17 cellular contexts compared by ENCODE assay signal in genomic region chr1:4215391-4215790, GRCh38.
A peak's percentile ranks its signal among the peaks of the same experiment; 100 is the strongest.
DNase-seq lines count a peak whose midpoint lies in the region; ATAC-seq and TF ChIP-seq lines count a peak whose summit lies in the region.
"Had no signal": no experiment of that assay in that cellular context is flagged by ENCODE, and none has a peak within 500 bp of the region (broad histone marks: within the 10 kb centered on the region; RNA-seq: fewer than 3 reads in every experiment).

No MANE protein-coding gene starts in this region.

- WGBS in gastroesophageal sphincter (ENCODE audit: low coverage in 1 of 2), 2 donors = 57 to 80% methylated on average over 1 to 3 of the region's 11 CpGs

- H3K27ac Mint-ChIP-seq in activated CD8-positive, alpha-beta memory T cell treated with anti-CD3 and anti-CD28 coated beads, Interleukin-2, amount 10 ng/mL, durations not matched to agents 7 days and 5 days = no peak overlapping the region
- no peak overlapping the region for H3K27ac Mint-ChIP-seq in osteocyte (ENCODE audit: unreplicated experiment)
- H3K27ac Mint-ChIP-seq: B cell; CD8-positive, alpha-beta T cell had no signal

- H3K27me3 Mint-ChIP-seq in activated CD8-positive, alpha-beta memory T cell treated with anti-CD3 and anti-CD28 coated beads, Interleukin-2, amount 10 ng/mL, durations not matched to agents 7 days and 5 days = no peaks in the 10 kb centered on the region
- no peaks in the 10 kb centered on the region for H3K27me3 Mint-ChIP-seq in osteocyte (ENCODE audit: unreplicated experiment)

- H3K36me3 Mint-ChIP-seq in activated CD8-positive, alpha-beta memory T cell treated with anti-CD3 and anti-CD28 coated beads, Interleukin-2, amount 10 ng/mL, durations not matched to agents 7 days and 5 days = no peaks in the 10 kb centered on the region
- no peaks in the 10 kb centered on the region for H3K36me3 Mint-ChIP-seq in osteocyte (ENCODE audit: unreplicated experiment)
- H3K36me3 Mint-ChIP-seq: CD8-positive, alpha-beta T cell had no signal

- peaks cover 0 to 11% (median 0%) of the 10 kb centered on the region in 3 donors for H3K9me3 ChIP-seq in gastroesophageal sphincter
- H3K9me3 ChIP-seq: Caco-2, HAP-1 had no signal

- in situ Hi-C loops in ACHN (cut with HindIII; ENCODE audit: low pct_ligation_motif_present, low pct_unique_long_range_greater_than_20kb, low sequenced_read_pairs) = no loop called here

- no peak for TF ChIP-seq CTCF in osteocyte (IDR thresholded peaks at IDR 0.05)
- no peak for TF ChIP-seq CTCF in gastroesophageal sphincter (IDR thresholded peaks at IDR 0.05)

- CTCF ChIA-PET in activated CD8-positive, alpha-beta memory T cell treated with anti-CD3 and anti-CD28 coated beads, Interleukin-2, amount 10 ng/mL, durations not matched to agents 7 days and 5 days (lab: Charles Lee) = no interaction called here

- DNase-seq in activated CD8-positive, alpha-beta memory T cell treated with anti-CD3 and anti-CD28 coated beads, Interleukin-2, amount 10 ng/mL, durations not matched to agents 7 days and 5 days = peak; percentile 9
- no peak for DNase-seq in activated CD8-positive, alpha-beta memory T cell treated with anti-CD3 and anti-CD28 coated beads, Interleukin-2, amount 50 U/mL, for 48 hours
- DNase-seq in mesenteric fat pad (ENCODE audit: low spot score) (peak; percentile 67), osteocyte (ENCODE audit: extremely low spot score, unreplicated experiment) (peak; percentile 77), ACHN (no peak)
- DNase-seq: 8988T; Caco-2; CD4-positive, CD25-positive, alpha-beta regulatory T cell; CD8-positive, alpha-beta T cell; DMS153; DND-41; GOT3 had no signal

- no peak for ATAC-seq in activated CD8-positive, alpha-beta memory T cell treated with anti-CD3 and anti-CD28 coated beads, Interleukin-2, amount 10 ng/mL, durations not matched to agents 7 days and 5 days
- no peak for ATAC-seq in gastroesophageal sphincter
- ATAC-seq: CD8-positive, alpha-beta T cell had no signal

- no peaks in the 10 kb centered on the region for H3K36me3 ChIP-seq in gastroesophageal sphincter
- H3K36me3 ChIP-seq: BLaER1, HAP-1 had no signal

- H3K4me3 ChIP-seq in gastroesophageal sphincter = no peak overlapping the region
- H3K4me3 ChIP-seq: BLaER1, HAP-1 had no signal

- peaks cover 82% of the 10 kb centered on the region for H3K27me3 ChIP-seq in gastroesophageal sphincter
- H3K27me3 ChIP-seq: BLaER1 had no signal

- H3K27ac ChIP-seq in gastroesophageal sphincter = no peak overlapping the region
- H3K27ac ChIP-seq: BLaER1, C4-2B had no signal

- H3K9me3 Mint-ChIP-seq in activated CD8-positive, alpha-beta memory T cell treated with anti-CD3 and anti-CD28 coated beads, Interleukin-2, amount 10 ng/mL, durations not matched to agents 7 days and 5 days (ENCODE audit: low read depth) = no peaks in the 10 kb centered on the region
- H3K9me3 Mint-ChIP-seq in osteocyte (ENCODE audit: unreplicated experiment) = peaks cover 12% of the 10 kb centered on the region
- H3K9me3 Mint-ChIP-seq: CD4-positive, CD25-positive, alpha-beta regulatory T cell; CD8-positive, alpha-beta T cell had no signal

- H3K4me1 ChIP-seq in gastroesophageal sphincter = no peaks in the 10 kb centered on the region
- H3K4me1 ChIP-seq: Caco-2, HAP-1 had no signal

- no peak overlapping the region for H3K4me3 Mint-ChIP-seq in activated CD8-positive, alpha-beta memory T cell treated with anti-CD3 and anti-CD28 coated beads, Interleukin-2, amount 10 ng/mL, durations not matched to agents 7 days and 5 days
- H3K4me3 Mint-ChIP-seq in osteocyte (ENCODE audit: unreplicated experiment) = no peak overlapping the region
- H3K4me3 Mint-ChIP-seq: B cell; CD4-positive, CD25-positive, alpha-beta regulatory T cell; CD8-positive, alpha-beta T cell had no signal

- no peaks in the 10 kb centered on the region for H3K4me1 Mint-ChIP-seq in activated CD8-positive, alpha-beta memory T cell treated with anti-CD3 and anti-CD28 coated beads, Interleukin-2, amount 10 ng/mL, durations not matched to agents 7 days and 5 days
- H3K4me1 Mint-ChIP-seq in osteocyte (ENCODE audit: unreplicated experiment) = no peaks in the 10 kb centered on the region
- H3K4me1 Mint-ChIP-seq: B cell; CD4-positive, CD25-positive, alpha-beta regulatory T cell had no signal

- TF ChIP-seq POLR2A in gastroesophageal sphincter (IDR thresholded peaks at IDR 0.05) = no peak

- no peak for TF ChIP-seq EP300 in gastroesophageal sphincter (IDR thresholded peaks at IDR 0.05)

Comparison
In these comparisons a context has a peak if more than half of its experiments do, and no peak if none do; other contexts are left out.
1. DNase-seq: peak in activated CD8-positive, alpha-beta memory T cell treated with anti-CD3 and anti-CD28 coated beads, Interleukin-2, amount 10 ng/mL, durations not matched to agents 7 days and 5 days (single experiment), mesenteric fat pad (single experiment) and osteocyte (single experiment); none in activated CD8-positive, alpha-beta memory T cell treated with anti-CD3 and anti-CD28 coated beads, Interleukin-2, amount 50 U/mL, for 48 hours (single experiment) and ACHN (single experiment).